8 cellular contexts compared by ENCODE assay signal in genomic region chr19:49468746-49469447, GRCh38.
DNase-seq lines count a peak whose midpoint lies in the region; ATAC-seq lines count a peak whose summit lies in the region.

No MANE protein-coding gene starts in this region.

- peaks cover 19% of the 10 kb centered on the region for H3K4me1 ChIP-seq in adipocyte (ENCODE audit: control insufficient read depth, insufficient read depth, low read length)

- DNase-seq in NCI-H526 (lab: John Stamatoyannopoulos, UW): peak; percentile 51 to 63
- DNase-seq in NCI-H526 treated with DMSO at 0.1 percent for 48 hours (lab: John Stamatoyannopoulos, UW): no peak
- peak; percentile 53 for DNase-seq in SW480 (ENCODE audit: low spot score)
- peak; percentile 91 for DNase-seq in adipocyte (ENCODE audit: low read depth)
- DNase-seq in inferior parietal cortex (ENCODE audit: extremely low spot score): peak; percentile 36
- DNase-seq in stimulated activated naive CD4-positive, alpha-beta T cell (lab: John Stamatoyannopoulos, UW): peak; percentile 75 to 98 (median 88)
- no peak for DNase-seq in HPDE6-E6E7 (ENCODE audit: extremely low spot score)

- peak; percentile 64 for ATAC-seq in HG03135 (IDR thresholded peaks at IDR 0.05; ENCODE audit: unreplicated experiment)

- H3K4me3 ChIP-seq in adipocyte (ENCODE audit: low read length): no peak overlapping the region

- H3K9ac ChIP-seq in adipocyte (ENCODE audit: low read length): no peak overlapping the region

- peaks cover 24% of the 10 kb centered on the region for H3K36me3 ChIP-seq in adipocyte (ENCODE audit: control insufficient read depth, insufficient read depth, low read length, severe bottlenecking)

- H3K9me3 ChIP-seq in adipocyte (ENCODE audit: control insufficient read depth, low read length): no peaks in the 10 kb centered on the region

- H3K27me3 ChIP-seq in adipocyte (replicated peaks; ENCODE audit: control insufficient read depth, insufficient read depth, low read length): no peaks in the 10 kb centered on the region

Comparison
In these comparisons a context has a peak if more than half of its experiments do, and no peak if none do; other contexts are left out.
1. DNase-seq: peak in NCI-H526 (2 of 2), SW480 (single experiment), adipocyte (single experiment), inferior parietal cortex (single experiment) and stimulated activated naive CD4-positive, alpha-beta T cell (6 of 6); none in NCI-H526 treated with DMSO at 0.1 percent for 48 hours (single experiment) and HPDE6-E6E7 (single experiment).